Comparison of ENCODE assay signal across 20 cellular contexts in the genomic region with DNA sequence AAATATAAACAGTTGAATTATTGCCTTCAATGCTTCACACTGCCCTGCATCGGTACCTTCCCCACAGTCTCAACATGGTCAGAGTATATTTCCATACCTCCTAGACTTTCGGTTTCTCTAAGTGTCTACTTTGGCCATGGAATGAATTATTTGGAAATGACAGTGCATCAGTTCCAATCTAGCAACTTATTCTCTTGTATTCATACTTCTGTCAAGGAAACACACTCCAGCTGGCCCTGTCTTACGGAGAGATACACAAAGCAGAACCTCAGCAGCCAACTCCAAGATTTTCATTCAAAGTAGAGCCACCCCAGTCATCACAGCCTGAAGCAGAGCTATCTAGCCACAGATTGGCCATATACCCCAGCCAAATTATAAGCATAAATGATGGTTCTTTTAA.
"Had no signal": no experiment of that assay in that cellular context is flagged by ENCODE, and none has a peak within 500 bp of the region (broad histone marks: within the 10 kb centered on the region; RNA-seq: fewer than 3 reads in every experiment).

No MANE protein-coding gene starts in this region.

- H3K27me3 ChIP-seq: esophagus squamous epithelium, heart right ventricle, right lobe of liver, thyroid gland, upper lobe of left lung, vagina had no signal

- H3K36me3 ChIP-seq: esophagus squamous epithelium, heart right ventricle, right lobe of liver, thyroid gland, upper lobe of left lung, vagina had no signal

- H3K4me1 Mint-ChIP-seq: natural killer cell, neural crest cell had no signal

- H3K9me3 ChIP-seq: esophagus squamous epithelium, heart right ventricle, mucosa of descending colon, right lobe of liver, thyroid gland, upper lobe of left lung, vagina had no signal

- H3K27ac Mint-ChIP-seq: dendritic cell treated with granulocyte-macrophage colony-stimulating factor and Interleukin-4, amounts not matched to agents 40 ng/mL and 50 ng/mL, for 4 days; effector memory CD8-positive, alpha-beta T cell; natural killer cell had no signal

- H3K4me3 Mint-ChIP-seq: dendritic cell treated with granulocyte-macrophage colony-stimulating factor and Interleukin-4, amounts not matched to agents 40 ng/mL and 50 ng/mL, for 4 days; effector memory CD8-positive, alpha-beta T cell; natural killer cell; neural crest cell had no signal

- ATAC-seq: effector memory CD8-positive, alpha-beta T cell; left colon; mucosa of descending colon; natural killer cell had no signal

- H3K27me3 Mint-ChIP-seq: dendritic cell treated with granulocyte-macrophage colony-stimulating factor and Interleukin-4, amounts not matched to agents 40 ng/mL and 50 ng/mL, for 4 days; effector memory CD8-positive, alpha-beta T cell had no signal

- H3K4me1 ChIP-seq: esophagus squamous epithelium, heart right ventricle, right lobe of liver, thyroid gland, upper lobe of left lung, vagina had no signal

- H3K27ac ChIP-seq: epithelial cell of prostate, esophagus squamous epithelium, heart right ventricle, right lobe of liver, thyroid gland, upper lobe of left lung, vagina had no signal

- H3K36me3 Mint-ChIP-seq: natural killer cell had no signal

- DNase-seq: cerebellar nuclear complex; effector memory CD8-positive, alpha-beta T cell; esophagus squamous epithelium; foreskin melanocyte; heart right ventricle; hypothalamus; islet precursor cell; left colon; mammary epithelial cell; natural killer cell; right lobe of liver; stimulated activated CD4-positive, alpha-beta T cell treated with anti-CD3 and anti-CD28 coated beads, Interleukin-2, amount 100 ng/mL, for 48 hours; stimulated activated naive CD4-positive, alpha-beta T cell treated with Interleukin-2 at 50 U/mL for 16 hours; thyroid gland; upper lobe of left lung had no signal

- H3K4me3 ChIP-seq: esophagus squamous epithelium, heart right ventricle, mucosa of descending colon, right lobe of liver, thyroid gland, upper lobe of left lung, vagina had no signal
